Comparison of ENCODE assay signal across 1 cellular context in genomic region chr2:86105252-86105968, GRCh38.
TF ChIP-seq lines count a peak whose summit lies in the region.

Gene POLR1A (minus strand): TSS chr2:86105886. CDS start chr2:86105776, 110 bp downstream.

TF ChIP-seq in H1, 55 proteins besides CTCF, POLR2A, EP300 and RAD21:
- TF ChIP-seq ASH2L (IDR thresholded peaks at IDR 0.05; ENCODE audit: low read length) (peak; percentile 65), NRF1 (IDR thresholded peaks at IDR 0.05; ENCODE audit: low read depth, low read length) (peak; percentile 82), SIX5 (IDR thresholded peaks at IDR 0.05; ENCODE audit: low read depth, low read length) (peak; percentile 94), EZH2 (IDR thresholded peaks at IDR 0.05; ENCODE audit: low read depth, low read length, severe bottlenecking) (no peak), SIN3A (conservative IDR thresholded peaks at IDR 0.05 in 1 of 2, IDR thresholded peaks at IDR 0.05 in 1 of 2; ENCODE audit: low read depth in 1 of 2, low read length in 2 of 2) (peak; percentile 60 to 93; a peak in 3 of 4 replicates), CBX8 (IDR thresholded peaks at IDR 0.05; ENCODE audit: borderline replicate concordance, low read depth, low read length) (no peak), USF2 (IDR thresholded peaks at IDR 0.05; ENCODE audit: low read length) (no peak), HDAC6 (IDR thresholded peaks at IDR 0.05; ENCODE audit: low read depth, low read length) (no peak), RFX5 (IDR thresholded peaks at IDR 0.05; ENCODE audit: borderline replicate concordance, low read depth, low read length) (no peak), BACH1 (IDR thresholded peaks at IDR 0.05; ENCODE audit: low read length) (no peak), CEBPB (IDR thresholded peaks at IDR 0.05; ENCODE audit: low read depth, low read length) (no peak), ZNF274 (IDR thresholded peaks at IDR 0.05; ENCODE audit: borderline replicate concordance, extremely low read depth, low read length) (no peak), SAP30 (IDR thresholded peaks at IDR 0.05; ENCODE audit: insufficient read depth, insufficient replicate concordance, low read length) (no peak), CREB1 (IDR thresholded peaks at IDR 0.05) (peak; percentile 45; the same call in 1 of the 2 replicates), RXRA (IDR thresholded peaks at IDR 0.05; ENCODE audit: insufficient read depth, low read depth, low read length) (no peak), SP2 (IDR thresholded peaks at IDR 0.05; ENCODE audit: low read length) (no peak), TEAD4 (IDR thresholded peaks at IDR 0.05; ENCODE audit: low read depth, low read length) (no peak), ATF3 (IDR thresholded peaks at IDR 0.05; ENCODE audit: insufficient read depth, low read depth, low read length) (no peak), PHF8 (conservative IDR thresholded peaks at IDR 0.05; ENCODE audit: low read depth, low read length) (peak; percentile 29; the same call in 1 of the 2 replicates)
- TF ChIP-seq, protein P1, sequence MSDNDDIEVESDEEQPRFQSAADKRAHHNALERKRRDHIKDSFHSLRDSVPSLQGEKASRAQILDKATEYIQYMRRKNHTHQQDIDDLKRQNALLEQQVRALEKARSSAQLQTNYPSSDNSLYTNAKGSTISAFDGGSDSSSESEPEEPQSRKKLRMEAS (IDR thresholded peaks at IDR 0.05), result peak; percentile 10; the same call in 1 of the 2 replicates
TF ChIP-seq in H1: peak in this region for 7.
